In genomic region chr11:11973361-11973800, GRCh38 we compare ENCODE assay signal across 8 cellular contexts. TPM values are rescaled to one million over a fixed set of nuclear protein-coding genes. Genes with fewer than 3 reads are reported as not detected.
DNase-seq lines count a peak whose midpoint lies in the region; ATAC-seq, FAIRE-seq and TF ChIP-seq lines count a peak whose summit lies in the region.
"Had no signal": no experiment of that assay in that cellular context is flagged by ENCODE, and none has a peak within 500 bp of the region (broad histone marks: within the 10 kb centered on the region; RNA-seq: fewer than 3 reads in every experiment).

No MANE protein-coding gene starts in this region.

- no peak for TF ChIP-seq POLR2A in upper lobe of left lung (IDR thresholded peaks at IDR 0.05)

- peak overlapping the region; percentile 25 to 79 (median 62) for H3K27ac ChIP-seq in upper lobe of left lung
- H3K27ac ChIP-seq: SK-N-MC had no signal

- H3K4me3 ChIP-seq in upper lobe of left lung: no peak overlapping the region
- H3K4me3 ChIP-seq: SK-N-MC had no signal

- no peak for FAIRE-seq in frontal cortex (lab: Jason Lieb, UNC)

- no peak for TF ChIP-seq EP300 in upper lobe of left lung (IDR thresholded peaks at IDR 0.05)

- H3K9me3 ChIP-seq in upper lobe of left lung: no peaks in the 10 kb centered on the region

- WGBS in upper lobe of left lung, 2 donors: 45 to 56% methylated on average over 4 to 8 of the region's 8 CpGs

- DNase-seq in amniotic stem cell (lab: John Stamatoyannopoulos, UW): peak; percentile 50
- peak; percentile 45 to 63 for DNase-seq in frontal cortex (ENCODE audit: low spot score in 2 of 2)
- peak; percentile 87 for DNase-seq in myocyte (ENCODE audit: low read depth)
- peak in 1 of 2 donors; percentile 34 for DNase-seq in upper lobe of left lung
- DNase-seq in NOMO-1 treated with dmso at 0.1 percent for 144 hours (lab: John Stamatoyannopoulos, UW; ENCODE audit: unreplicated experiment): no peak

- H3K27me3 ChIP-seq in upper lobe of left lung: no peaks in the 10 kb centered on the region

- ATAC-seq in upper lobe of left lung (ENCODE audit: low FRiP score in 2 of 2): peak; percentile 42 to 66
- ATAC-seq in HG02870 (IDR thresholded peaks at IDR 0.05; ENCODE audit: unreplicated experiment): no peak
- no peak for ATAC-seq in GM19035 (IDR thresholded peaks at IDR 0.05; ENCODE audit: unreplicated experiment)

- no peaks in the 10 kb centered on the region for H3K36me3 ChIP-seq in upper lobe of left lung

- no peak for TF ChIP-seq CTCF in upper lobe of left lung (IDR thresholded peaks at IDR 0.05)

- peaks cover 17 to 59% (median 37%) of the 10 kb centered on the region in 4 donors for H3K4me1 ChIP-seq in upper lobe of left lung

RNA-seq across cellular contexts. Expression of gene DKK3, which starts 35.0 kb away (rescaled TPM):
- total RNA-seq in frontal cortex (225 TPM), myocyte (234 and 270 TPM in 2 replicates), upper lobe of left lung (100 to 1,000 TPM in 5 of 6 donors, 10 to 100 TPM in 1; 50.3 to 162 (median 137) TPM)
- 665 TPM for polyA plus RNA-seq in myocyte (2012)

Comparison
In these comparisons a context has a peak if more than half of its experiments do, and no peak if none do; other contexts are left out.
1. ATAC-seq: peak in upper lobe of left lung (2 of 2); none in HG02870 (single experiment) and GM19035 (single experiment).